Comparison of ENCODE assay signal across 24 cellular contexts in the genomic region with DNA sequence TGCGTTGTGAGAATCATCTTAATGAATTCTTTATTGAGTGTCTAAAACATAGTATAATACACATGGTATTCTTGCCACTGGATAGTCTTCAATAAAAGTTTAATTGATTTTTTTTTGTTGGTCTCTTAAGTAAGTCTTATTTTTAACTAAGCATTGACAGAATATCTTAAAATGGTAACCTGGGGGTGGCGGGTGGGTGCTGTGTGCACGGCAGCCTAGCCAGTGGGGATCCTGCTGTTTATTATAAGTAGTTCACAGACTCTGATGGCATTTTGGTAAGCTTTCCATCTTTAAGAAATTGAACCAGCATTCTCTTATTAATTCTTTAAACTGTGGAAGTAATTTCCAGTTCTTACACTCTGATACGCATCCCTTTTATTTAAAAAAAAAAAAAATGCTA. TPM values are rescaled to one million over a fixed set of nuclear protein-coding genes. Genes with fewer than 3 reads are reported as not detected.
DNase-seq lines count a peak whose midpoint lies in the region; TF ChIP-seq lines count a peak whose summit lies in the region.
"Had no signal": no experiment of that assay in that cellular context is flagged by ENCODE, and none has a peak within 500 bp of the region (broad histone marks: within the 10 kb centered on the region; RNA-seq: fewer than 3 reads in every experiment).

No MANE protein-coding gene starts in this region.

- H3K9ac ChIP-seq in HUES6 (ENCODE audit: low read length), result peak overlapping the region; percentile 46
- H3K9ac ChIP-seq in SK-N-MC (ENCODE audit: insufficient read length), result no peak overlapping the region
- H3K9ac ChIP-seq in iPS-18a (ENCODE audit: low read length), result peak overlapping the region; percentile 82

- H3K4me1 ChIP-seq in HUES6 (ENCODE audit: control insufficient read depth, insufficient read depth, low read length) (peaks cover 34% of the 10 kb centered on the region), iPS-18a (ENCODE audit: control insufficient read depth, low read depth, low read length) (peaks cover 41% of the 10 kb centered on the region)

- H3K36me3 ChIP-seq in HUES6 (ENCODE audit: control insufficient read depth, insufficient read depth, low read length), result no peaks in the 10 kb centered on the region
- peaks cover 25% of the 10 kb centered on the region for H3K36me3 ChIP-seq in SK-N-MC (ENCODE audit: insufficient read depth, low read length)
- peaks cover 14% of the 10 kb centered on the region for H3K36me3 ChIP-seq in iPS-18a (ENCODE audit: control insufficient read depth, low read depth, low read length)
- H3K36me3 ChIP-seq: breast epithelium had no signal

- TF ChIP-seq CTCF in progenitor cell of endocrine pancreas (IDR thresholded peaks at IDR 0.05; ENCODE audit: unreplicated experiment) (no peak), endothelial cell (IDR thresholded peaks at IDR 0.05; ENCODE audit: unreplicated experiment) (no peak)

- H3K9me3 ChIP-seq in HUES6 (ENCODE audit: control insufficient read depth, insufficient read depth, low read depth, low read length) (no peaks in the 10 kb centered on the region), SK-N-MC (ENCODE audit: low read depth, low read length) (no peaks in the 10 kb centered on the region), iPS-18a (ENCODE audit: control insufficient read depth, low read depth, low read length) (no peaks in the 10 kb centered on the region)
- H3K9me3 ChIP-seq: breast epithelium had no signal

- H3K4me1 Mint-ChIP-seq in progenitor cell of endocrine pancreas (ENCODE audit: low read depth) (peaks cover 48% of the 10 kb centered on the region), endothelial cell (ENCODE audit: unreplicated experiment) (peaks cover 18% of the 10 kb centered on the region)

- H3K4me3 ChIP-seq in HUES6 (ENCODE audit: low read depth, low read length) (peak overlapping the region; percentile 91), SK-N-MC (peak overlapping the region; percentile 47), iPS-18a (ENCODE audit: low read length) (peak overlapping the region; percentile 98)
- H3K4me3 ChIP-seq: breast epithelium had no signal

- no peaks in the 10 kb centered on the region for H3K27me3 Mint-ChIP-seq in progenitor cell of endocrine pancreas
- peaks cover 9% of the 10 kb centered on the region for H3K27me3 Mint-ChIP-seq in endothelial cell (ENCODE audit: unreplicated experiment)

- H3K9me3 Mint-ChIP-seq in progenitor cell of endocrine pancreas (ENCODE audit: low read depth) (no peaks in the 10 kb centered on the region), endothelial cell (ENCODE audit: unreplicated experiment) (no peaks in the 10 kb centered on the region)
- H3K9me3 Mint-ChIP-seq: activated CD4-positive, alpha-beta memory T cell treated with anti-CD3 and anti-CD28 coated beads for 36 hours had no signal

- H3K27ac Mint-ChIP-seq in progenitor cell of endocrine pancreas (no peak overlapping the region), endothelial cell (ENCODE audit: unreplicated experiment) (no peak overlapping the region)
- H3K27ac Mint-ChIP-seq: activated CD4-positive, alpha-beta memory T cell treated with anti-CD3 and anti-CD28 coated beads for 36 hours; CD4-positive, alpha-beta memory T cell; memory B cell; naive B cell; stimulated activated memory B cell treated with anti-CD40 and anti-IgM and Interleukin-4, amounts not matched to agents 10 μg/mL and 1 μg/mL and 100 μg/mL, for 72 hours had no signal

- DNase-seq in SK-N-MC (ENCODE audit: low read depth, low spot score) (no peak), progenitor cell of endocrine pancreas (ENCODE audit: low spot score, unreplicated experiment) (no peak), activated gamma-delta T cell (lab: John Stamatoyannopoulos, UW) (no peak), endothelial cell (ENCODE audit: low spot score) (no peak)
- no peak for DNase-seq in activated CD8-positive, alpha-beta memory T cell treated with anti-CD3 and anti-CD28 coated beads, Interleukin-2, amount 50 U/mL, for 48 hours
- DNase-seq: activated CD4-positive, alpha-beta memory T cell treated with anti-CD3 and anti-CD28 coated beads for 36 hours; activated CD4-positive, CD25-positive, alpha-beta regulatory T cell; activated gamma-delta T cell treated with Interleukin-2 at 50 U/mL for 16 hours; CD4-positive, alpha-beta memory T cell; GDM1; left colon; naive B cell; NCI-H2029 treated with DMSO at 0.1 percent for 48 hours; NCI-H446 treated with DMSO at 0.1 percent for 48 hours; NK-92 treated with Interleukin-12 subunit alpha and Interleukin-12 subunit beta, amount 100 ng/mL, for 24 hours; stimulated activated CD4-positive, alpha-beta T cell treated with anti-CD3 and anti-CD28 coated beads, Interleukin-2, amount 100 ng/mL, for 24 hours; T-helper 9 cell had no signal

- H3K4me3 Mint-ChIP-seq in progenitor cell of endocrine pancreas (ENCODE audit: low read depth) (peak overlapping the region; percentile 83), endothelial cell (ENCODE audit: unreplicated experiment) (no peak overlapping the region)
- H3K4me3 Mint-ChIP-seq: activated CD4-positive, alpha-beta memory T cell treated with anti-CD3 and anti-CD28 coated beads for 36 hours; stimulated activated memory B cell treated with anti-CD40 and anti-IgM and Interleukin-4, amounts not matched to agents 10 μg/mL and 1 μg/mL and 100 μg/mL, for 72 hours had no signal

- H3K36me3 Mint-ChIP-seq in progenitor cell of endocrine pancreas (ENCODE audit: insufficient read depth) (peaks cover 41% of the 10 kb centered on the region), endothelial cell (ENCODE audit: low read depth, unreplicated experiment) (peaks cover 10% of the 10 kb centered on the region)
- H3K36me3 Mint-ChIP-seq: naive B cell; stimulated activated memory B cell treated with anti-CD40 and anti-IgM and Interleukin-4, amounts not matched to agents 10 μg/mL and 1 μg/mL and 100 μg/mL, for 72 hours had no signal

- H3K27ac ChIP-seq in HUES6 (ENCODE audit: low read depth, low read length) (peak overlapping the region; percentile 25; the same call in 1 of the 2 replicates), SK-N-MC (no peak overlapping the region), iPS-18a (ENCODE audit: low read length) (no peak overlapping the region)
- H3K27ac ChIP-seq: breast epithelium, coronary artery had no signal

- peaks cover 11% of the 10 kb centered on the region for H3K27me3 ChIP-seq in HUES6 (ENCODE audit: control insufficient read depth, insufficient read depth, low read length)
- H3K27me3 ChIP-seq in iPS-18a (ENCODE audit: control insufficient read depth, insufficient read depth, low read length), result no peaks in the 10 kb centered on the region

RNA-seq across cellular contexts. Expression of gene SOX11, which starts 6.0 kb away (rescaled TPM):
- total RNA-seq in progenitor cell of endocrine pancreas, result 146 and 154 TPM in 2 replicates
- total RNA-seq in endothelial cell (ENCODE audit: unreplicated experiment), result 39.4 TPM
- total RNA-seq: activated CD4-positive, alpha-beta memory T cell treated with anti-CD3 and anti-CD28 coated beads for 36 hours; CD4-positive, alpha-beta memory T cell; posterior vena cava had no signal

Comparison
In these comparisons a context has a peak if more than half of its experiments do, and no peak if none do; other contexts are left out.
1. H3K4me3 ChIP-seq: peak in every context shown above with its lines; median percentile 98 in iPS-18a; 91 in HUES6; 47 in SK-N-MC.